In the genomic region with DNA sequence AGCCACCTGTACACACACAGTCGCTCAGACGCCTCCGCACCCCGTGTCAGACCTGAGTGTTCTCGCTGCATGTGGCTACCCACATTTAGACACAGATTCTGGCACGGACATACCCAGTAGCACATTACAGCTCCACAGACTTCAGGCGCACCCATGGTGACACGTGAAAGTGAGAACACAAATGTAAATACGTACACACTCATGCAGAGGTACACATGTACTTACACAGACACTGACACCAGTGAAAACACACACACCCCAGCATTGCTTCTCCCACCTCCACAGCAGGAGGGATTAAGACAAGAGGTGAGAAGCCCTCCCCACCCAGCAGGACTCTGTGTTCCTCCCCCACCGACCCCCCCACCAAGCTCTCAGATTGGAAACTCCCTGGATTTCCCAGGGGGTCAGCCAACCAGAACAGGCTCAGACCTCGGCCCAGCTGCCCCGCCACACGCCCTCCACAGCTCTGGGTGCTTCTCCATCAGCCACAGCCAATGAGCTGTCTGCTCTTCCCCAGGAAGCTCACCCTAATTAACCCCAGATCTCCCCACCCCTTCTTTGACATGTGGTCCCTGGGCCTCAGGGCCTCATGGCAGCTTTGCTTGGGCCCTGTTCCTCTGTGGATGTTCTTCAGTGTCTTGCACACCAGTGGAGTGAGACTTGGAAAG, we compare ENCODE assay signal across 12 cellular contexts. TPM values are rescaled to one million over a fixed set of nuclear protein-coding genes. Genes with fewer than 3 reads are reported as not detected.
DNase-seq lines count a peak whose midpoint lies in the region; ATAC-seq and TF ChIP-seq lines count a peak whose summit lies in the region.
"Had no signal": no experiment of that assay in that cellular context is flagged by ENCODE, and none has a peak within 500 bp of the region (broad histone marks: within the 10 kb centered on the region; RNA-seq: fewer than 3 reads in every experiment).

No MANE protein-coding gene starts in this region.

- no peaks in the 10 kb centered on the region for H3K9me3 Mint-ChIP-seq in activated naive CD4-positive, alpha-beta T cell treated with anti-CD3 and anti-CD28 coated beads, Interleukin-2, amount 50 U/mL, for 72 hours

- POLR2A ChIA-PET in SK-N-SH (lab: Yijun Ruan, JAX): no interaction called here

- H3K27ac ChIP-seq in SK-N-SH (ENCODE audit: low read depth in 2 of 2, low read length in 1 of 2): no peak overlapping the region
- H3K27ac ChIP-seq: SJSA1 had no signal

- DNase-seq in BE2C (peak; percentile 58), SK-N-SH (peak; percentile 73), cerebellar nuclear complex (lab: John Stamatoyannopoulos, UW) (no peak)
- no peak for DNase-seq in stimulated activated CD8-positive, alpha-beta memory T cell treated with anti-CD3 and anti-CD28 coated beads, Interleukin-4, amount 100 ng/mL, for 48 hours
- no peak for DNase-seq in activated naive CD4-positive, alpha-beta T cell treated with anti-CD3 and anti-CD28 coated beads, Interleukin-2, amount 50 U/mL, for 72 hours (ENCODE audit: low spot score in 2 of 2)
- DNase-seq in activated CD4-positive, alpha-beta T cell treated with anti-CD3 and anti-CD28 coated beads, Interleukin-2, amount 50 U/mL, for 48 hours: no peak
- DNase-seq: activated CD8-positive, alpha-beta memory T cell treated with anti-CD3 and anti-CD28 coated beads for 24 hours; stimulated activated CD4-positive, alpha-beta T cell treated with anti-CD3 and anti-CD28 coated beads, Interleukin-4, amount 100 ng/mL, for 24 hours had no signal

- H3K79me2 ChIP-seq in SK-N-SH (ENCODE audit: insufficient read depth): no peaks in the 10 kb centered on the region

- H2AFZ ChIP-seq in SK-N-SH (ENCODE audit: low read depth): no peak overlapping the region

- H3K4me1 ChIP-seq in BE2C: peaks cover 7% of the 10 kb centered on the region
- H3K4me1 ChIP-seq in SK-N-SH (ENCODE audit: control insufficient read depth in 1 of 2, insufficient read depth in 2 of 2, low read depth in 1 of 2, low read length in 1 of 2): peaks cover 0 to 8% of the 10 kb centered on the region in 2 experiments; a peak in 1 of 4 replicates
- H3K4me1 ChIP-seq: SJSA1 had no signal

- H3K27me3 ChIP-seq in BE2C (no peaks in the 10 kb centered on the region), SK-N-SH (ENCODE audit: insufficient read depth) (peaks cover 11% of the 10 kb centered on the region; the same call in 1 of the 2 replicates)

- H3K9me3 ChIP-seq in BE2C (no peaks in the 10 kb centered on the region), SK-N-SH (no peaks in the 10 kb centered on the region)
- H3K9me3 ChIP-seq: SJSA1 had no signal

- no peaks in the 10 kb centered on the region for H3K9me2 ChIP-seq in SK-N-SH

- no peak overlapping the region for H3K4me3 ChIP-seq in BE2C (ENCODE audit: low read depth, low read length)
- no peak overlapping the region for H3K4me3 ChIP-seq in SK-N-SH (ENCODE audit: low read depth in 2 of 2, low read length in 1 of 2)
- H3K4me3 ChIP-seq: SJSA1 had no signal

- H3K27ac Mint-ChIP-seq in activated naive CD4-positive, alpha-beta T cell treated with anti-CD3 and anti-CD28 coated beads, Interleukin-2, amount 50 U/mL, for 72 hours: no peak overlapping the region

- ATAC-seq in HG02763 (IDR thresholded peaks at IDR 0.05; ENCODE audit: unreplicated experiment): peak; percentile 55
- no peak for ATAC-seq in activated naive CD4-positive, alpha-beta T cell treated with anti-CD3 and anti-CD28 coated beads, Interleukin-2, amount 50 U/mL, for 72 hours

- H4K20me1 ChIP-seq in SK-N-SH (ENCODE audit: insufficient read depth): no peaks in the 10 kb centered on the region

- peak; percentile 14 for TF ChIP-seq POLR2A in GM18526 (IDR thresholded peaks at IDR 0.05; ENCODE audit: extremely low read depth, insufficient read length)

- H3K36me3 ChIP-seq in BE2C: no peaks in the 10 kb centered on the region
- no peaks in the 10 kb centered on the region for H3K36me3 ChIP-seq in SK-N-SH (replicated peaks in 1 of 2; ENCODE audit: control insufficient read depth in 1 of 2, insufficient read depth in 2 of 2, low read length in 1 of 2)
- H3K36me3 ChIP-seq: SJSA1 had no signal

- CTCF ChIA-PET in SK-N-SH (lab: Yijun Ruan, JAX): interaction anchor here (0.7 to 1.5 kb wide), 3 partner anchors 8 to 112 kb away, joined by 4 to 6 read pairs (median 4); no protein-coding TSS in a partner anchor

- H3K9ac ChIP-seq in SK-N-SH: no peak overlapping the region

- no peak for TF ChIP-seq CTCF in BE2C (IDR thresholded peaks at IDR 0.05; ENCODE audit: low read depth, low read length)
- TF ChIP-seq CTCF in SK-N-SH (IDR thresholded peaks at IDR 0.05): no peak

- H3K4me2 ChIP-seq in SK-N-SH: no peak overlapping the region

- WGBS in SK-N-SH (ENCODE audit: low lambda C conversion rate): 48% methylated on average over 9 of the region's 13 CpGs

- no peaks in the 10 kb centered on the region for H3K36me3 Mint-ChIP-seq in activated naive CD4-positive, alpha-beta T cell treated with anti-CD3 and anti-CD28 coated beads, Interleukin-2, amount 50 U/mL, for 72 hours

- H3F3A ChIP-seq in SK-N-SH (replicated peaks; ENCODE audit: insufficient read depth): no peaks in the 10 kb centered on the region

- no peak for TF ChIP-seq EP300 in SK-N-SH (IDR thresholded peaks at IDR 0.05; ENCODE audit: borderline replicate concordance in 1 of 2, low read depth in 1 of 2, low read length in 1 of 2)

- no peak for TF ChIP-seq RAD21 in SK-N-SH (IDR thresholded peaks at IDR 0.05; ENCODE audit: low read length)

TF ChIP-seq in SK-N-SH, 30 proteins besides CTCF, POLR2A, EP300 and RAD21:
- TF ChIP-seq NFIC (IDR thresholded peaks at IDR 0.05; ENCODE audit: borderline replicate concordance) (no peak), MXI1 (IDR thresholded peaks at IDR 0.05; ENCODE audit: low read depth, low read length) (no peak), PBX3 (IDR thresholded peaks at IDR 0.05) (no peak), TCF12 (IDR thresholded peaks at IDR 0.05) (no peak), TAF1 (IDR thresholded peaks at IDR 0.05; ENCODE audit: borderline replicate concordance, low read depth, low read length) (no peak), NRF1 (IDR thresholded peaks at IDR 0.05; ENCODE audit: low read depth, low read length) (no peak), FOXJ3 (CRISPR knock-in tag; IDR thresholded peaks at IDR 0.05) (no peak), POLR2AphosphoS5 (IDR thresholded peaks at IDR 0.05; ENCODE audit: low read depth, low read length) (no peak), USF2 (IDR thresholded peaks at IDR 0.05; ENCODE audit: borderline replicate concordance, low read depth, low read length) (no peak), YY1 (IDR thresholded peaks at IDR 0.05; ENCODE audit: low read depth) (no peak), MEF2A (IDR thresholded peaks at IDR 0.05; ENCODE audit: borderline replicate concordance, low read depth) (no peak), CHD2 (IDR thresholded peaks at IDR 0.05; ENCODE audit: low read length, partially characterized antibody) (no peak), ELF1 (IDR thresholded peaks at IDR 0.05) (no peak), JUND (IDR thresholded peaks at IDR 0.05) (no peak), GABPA (IDR thresholded peaks at IDR 0.05; ENCODE audit: low read depth) (no peak), SIN3A (IDR thresholded peaks at IDR 0.05; ENCODE audit: borderline replicate concordance, low read depth, low read length) (no peak), RCOR1 (IDR thresholded peaks at IDR 0.05; ENCODE audit: low read length) (no peak)
- TF ChIP-seq, protein P1, sequence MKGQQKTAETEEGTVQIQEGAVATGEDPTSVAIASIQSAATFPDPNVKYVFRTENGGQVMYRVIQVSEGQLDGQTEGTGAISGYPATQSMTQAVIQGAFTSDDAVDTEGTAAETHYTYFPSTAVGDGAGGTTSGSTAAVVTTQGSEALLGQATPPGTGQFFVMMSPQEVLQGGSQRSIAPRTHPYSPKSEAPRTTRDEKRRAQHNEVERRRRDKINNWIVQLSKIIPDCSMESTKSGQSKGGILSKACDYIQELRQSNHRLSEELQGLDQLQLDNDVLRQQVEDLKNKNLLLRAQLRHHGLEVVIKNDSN (IDR thresholded peaks at IDR 0.05; ENCODE audit: borderline replicate concordance, low read depth): no peak
TF ChIP-seq in SK-N-SH: peak in this region for 0.

RNA-seq across cellular contexts. Expression of gene FOXN1, which starts 5.3 kb away (rescaled TPM):
- not detected for polyA plus RNA-seq in BE2C (2012; ENCODE audit: insufficient read depth, insufficient read length, low read depth)
- not detected in 2 replicates for polyA plus RNA-seq in SK-N-SH (2012; rRNA removed)
- not detected in 2 replicates for polyA plus RNA-seq in SK-N-SH (2012; cell fraction: cytosol; rRNA removed)
- not detected in 2 replicates for polyA plus RNA-seq in SK-N-SH (2012; cell fraction: nucleus; rRNA removed)
- not detected for total RNA-seq in activated naive CD4-positive, alpha-beta T cell treated with anti-CD3 and anti-CD28 coated beads, Interleukin-2, amount 50 U/mL, for 72 hours
- total RNA-seq: SJSA1 had no signal
- polyA plus RNA-seq: neural cell had no signal

RNA-seq across cellular contexts. Expression of gene SLC13A2, which starts 27.4 kb away (rescaled TPM):
- polyA plus RNA-seq in BE2C (2012; ENCODE audit: insufficient read depth, insufficient read length, low read depth): not detected
- not detected in 2 replicates for polyA plus RNA-seq in SK-N-SH (2012; rRNA removed)
- polyA plus RNA-seq in SK-N-SH (2012; cell fraction: cytosol; rRNA removed): not detected in 2 replicates
- polyA plus RNA-seq in SK-N-SH (2012; cell fraction: nucleus; rRNA removed): not detected in 2 replicates
- not detected for total RNA-seq in activated naive CD4-positive, alpha-beta T cell treated with anti-CD3 and anti-CD28 coated beads, Interleukin-2, amount 50 U/mL, for 72 hours
- total RNA-seq: SJSA1 had no signal
- polyA plus RNA-seq: neural cell had no signal

RNA-seq across cellular contexts. Expression of gene UNC119, which starts 51.6 kb away (rescaled TPM):
- polyA plus RNA-seq in BE2C (2012; ENCODE audit: insufficient read depth, insufficient read length, low read depth): 22.6 TPM
- polyA plus RNA-seq in SK-N-SH (2012; rRNA removed): 89.9 and 106 TPM in 2 replicates
- polyA plus RNA-seq in SK-N-SH (2012; cell fraction: cytosol; rRNA removed): 49.1 and 66.9 TPM in 2 replicates
- polyA plus RNA-seq in SK-N-SH (2012; cell fraction: nucleus; rRNA removed): 187 and 203 TPM in 2 replicates
- 10 to 100 TPM; 53.0 to 56.6 TPM for total RNA-seq in activated naive CD4-positive, alpha-beta T cell treated with anti-CD3 and anti-CD28 coated beads, Interleukin-2, amount 50 U/mL, for 72 hours

Comparison
In these comparisons a context has a peak if more than half of its experiments do, and no peak if none do; other contexts are left out.
1. DNase-seq: peak in BE2C (single experiment) and SK-N-SH (single experiment); none in stimulated activated CD8-positive, alpha-beta memory T cell treated with anti-CD3 and anti-CD28 coated beads, Interleukin-4, amount 100 ng/mL, for 48 hours (single experiment), cerebellar nuclear complex (0 of 2), activated naive CD4-positive, alpha-beta T cell treated with anti-CD3 and anti-CD28 coated beads, Interleukin-2, amount 50 U/mL, for 72 hours (0 of 2) and activated CD4-positive, alpha-beta T cell treated with anti-CD3 and anti-CD28 coated beads, Interleukin-2, amount 50 U/mL, for 48 hours (0 of 2).